ENCODE assay signal across 1 cellular context in genomic region chr17:40327735-40328385, GRCh38.
TF ChIP-seq lines count a peak whose summit lies in the region.

No MANE protein-coding gene starts in this region.

TF ChIP-seq in GM12878, 131 proteins besides CTCF, POLR2A, EP300 and RAD21:
- TF ChIP-seq GATAD2B (conservative IDR thresholded peaks at IDR 0.05; ENCODE audit: low read depth), result no peak
- TF ChIP-seq HDAC2 (IDR thresholded peaks at IDR 0.05), result no peak
- TF ChIP-seq IRF4 (IDR thresholded peaks at IDR 0.05; ENCODE audit: low read depth, low read length), result no peak
- no peak for TF ChIP-seq TCF3 (IDR thresholded peaks at IDR 0.05; ENCODE audit: borderline replicate concordance, insufficient read depth, low read depth, low read length)
- 0 out of 2 replicates have a peak, but pooled peaks have one; percentile 12 for TF ChIP-seq EED (IDR thresholded peaks at IDR 0.05; ENCODE audit: low read depth)
TF ChIP-seq in GM12878: peak in this region for 1.
